29 cellular contexts compared by ENCODE assay signal in the genomic region with DNA sequence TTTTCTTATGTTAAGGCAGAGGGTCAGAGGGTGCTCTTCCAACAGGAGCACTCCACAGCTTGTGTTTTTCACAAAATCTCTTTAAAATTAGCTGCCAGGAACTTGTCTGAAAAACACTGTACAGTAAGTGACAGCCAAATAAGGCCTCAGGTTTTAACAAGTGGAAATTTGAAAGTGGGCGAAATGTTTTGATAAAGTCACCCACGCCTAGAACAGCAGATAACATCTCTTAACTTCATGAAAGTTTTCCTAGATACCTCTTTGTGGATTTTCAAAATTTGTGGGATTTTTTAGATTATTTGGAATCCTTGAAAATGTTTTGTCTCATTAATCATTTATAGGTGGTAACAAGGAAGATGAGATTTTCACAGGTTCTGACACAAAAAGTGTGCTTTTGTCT.
"Had no signal": no experiment of that assay in that cellular context is flagged by ENCODE, and none has a peak within 500 bp of the region (broad histone marks: within the 10 kb centered on the region; RNA-seq: fewer than 3 reads in every experiment).

No MANE protein-coding gene starts in this region.

- H3K27me3 ChIP-seq: pancreas, stomach, testis, thyroid gland, transverse colon, upper lobe of right lung had no signal

- FAIRE-seq: islet of Langerhans, pancreas, urothelium cell line had no signal

- H3K9me3 ChIP-seq: left ventricle myocardium inferior, pancreas, prostate gland, stomach, testis, thyroid gland, transverse colon, upper lobe of right lung had no signal

- H3K36me3 Mint-ChIP-seq: memory B cell; naive thymus-derived CD8-positive, alpha-beta T cell; stimulated activated naive B cell treated with anti-CD40 and anti-IgM and Interleukin-4, amounts not matched to agents 10 μg/mL and 1 μg/mL and 100 μg/mL, for 72 hours had no signal

- H3K4me3 Mint-ChIP-seq: immature natural killer cell; memory B cell; naive thymus-derived CD8-positive, alpha-beta T cell; neural crest cell; stimulated activated naive B cell treated with anti-CD40 and anti-IgM and Interleukin-4, amounts not matched to agents 10 μg/mL and 1 μg/mL and 100 μg/mL, for 72 hours had no signal

- H3K27ac ChIP-seq: left ventricle myocardium inferior, pancreas, prostate gland, skin epidermis, stomach, testis, thyroid gland, transverse colon, upper lobe of right lung had no signal

- H3K4me3 ChIP-seq: left ventricle myocardium inferior, lung, pancreas, prostate gland, skin epidermis, stomach, testis, thyroid gland, transverse colon, upper lobe of right lung had no signal

- H3K9me3 Mint-ChIP-seq: memory B cell; naive thymus-derived CD8-positive, alpha-beta T cell; nephron; neural crest cell had no signal

- H3K36me3 ChIP-seq: left ventricle myocardium inferior, pancreas, prostate gland, stomach, thyroid gland, transverse colon, upper lobe of right lung had no signal

- H3K4me1 ChIP-seq: upper lobe of right lung had no signal

- ATAC-seq: naive thymus-derived CD8-positive, alpha-beta T cell; pancreas; sciatic nerve; stimulated activated naive B cell treated with anti-CD40 and anti-IgM and Interleukin-4, amounts not matched to agents 10 μg/mL and 1 μg/mL and 100 μg/mL, for 72 hours; stimulated activated naive CD8-positive, alpha-beta T cell treated with anti-CD3 and anti-CD28 coated beads, Interleukin-15, Interleukin-2, amounts not matched to agents 100 U/mL and 50 U/mL, for 24 hours; upper lobe of right lung had no signal

- H3K27ac Mint-ChIP-seq: immature natural killer cell; memory B cell; naive thymus-derived CD8-positive, alpha-beta T cell; nephron; stimulated activated naive B cell treated with anti-CD40 and anti-IgM and Interleukin-4, amounts not matched to agents 10 μg/mL and 1 μg/mL and 100 μg/mL, for 72 hours had no signal

- DNase-seq: hypothalamus; immature natural killer cell; left ventricle myocardium inferior; naive thymus-derived CD8-positive, alpha-beta T cell; nucleus accumbens; pancreas; posterior cingulate gyrus; retina; right cardiac atrium; stimulated activated CD4-positive, alpha-beta T cell treated with anti-CD3 and anti-CD28 coated beads, Interleukin-12 subunit alpha, Interleukin-12 subunit beta, amount 100 ng/mL, for 4 hours; stimulated activated CD4-positive, alpha-beta T cell treated with anti-CD3 and anti-CD28 coated beads, Interleukin-15, amount 100 ng/mL, for 24 hours; stimulated activated CD4-positive, alpha-beta T cell treated with anti-CD3 and anti-CD28 coated beads, Interleukin-2, amount 100 ng/mL, for 24 hours; stimulated activated CD4-positive, alpha-beta T cell treated with anti-CD3 and anti-CD28 coated beads, Interleukin-4, amount 100 ng/mL, for 1 hour; stimulated activated naive B cell treated with anti-CD40 and anti-IgM and Interleukin-4, amounts not matched to agents 10 μg/mL and 1 μg/mL and 100 μg/mL, for 72 hours; stimulated activated naive CD8-positive, alpha-beta T cell treated with anti-CD3 and anti-CD28 coated beads, Interleukin-15, Interleukin-2, amounts not matched to agents 100 U/mL and 50 U/mL, for 24 hours; stomach; testis; thyroid gland; transverse colon; upper lobe of right lung had no signal
